8 cellular contexts compared by ENCODE assay signal in the genomic region with DNA sequence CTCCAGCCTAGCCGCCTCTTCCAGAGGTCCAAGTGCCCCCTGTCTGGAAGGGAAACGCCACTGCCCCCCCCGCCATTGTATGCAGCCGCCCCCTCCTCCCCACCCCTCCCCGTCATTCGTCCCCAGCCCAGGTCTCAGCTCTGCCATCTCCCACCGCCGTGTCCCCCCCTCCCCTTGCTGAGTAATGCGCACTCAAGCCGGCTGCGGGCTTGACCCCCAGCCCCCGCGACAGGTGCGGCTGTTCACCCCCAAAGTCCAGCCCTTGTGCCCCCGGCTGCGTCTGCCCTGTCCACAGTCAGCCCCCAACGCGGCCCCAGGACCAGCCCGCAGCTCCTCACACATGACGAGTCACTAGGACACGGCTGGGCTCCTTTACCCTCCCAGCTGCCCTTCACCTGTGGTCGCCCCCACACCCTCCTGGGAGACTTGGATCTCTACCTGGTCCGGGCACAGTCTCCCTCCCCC. TPM values are rescaled to one million over a fixed set of nuclear protein-coding genes. Genes with fewer than 3 reads are reported as not detected.
DNase-seq lines count a peak whose midpoint lies in the region; ATAC-seq, FAIRE-seq and TF ChIP-seq lines count a peak whose summit lies in the region.

No MANE protein-coding gene starts in this region.

- H3K18ac ChIP-seq in H1 (ENCODE audit: extremely low read depth, low read length) = peak overlapping the region; percentile 78

- CTCF ChIA-PET in H1 (lab: Charles Lee; ENCODE audit: partially characterized antibody) = interaction anchor here (0.9 to 1.7 kb wide), 5 partner anchors 23 to 500 kb away, joined by 3 to 14 read pairs (median 4); no protein-coding TSS in a partner anchor

- peak overlapping the region; percentile 39 for H4K91ac ChIP-seq in H1 (replicated peaks; ENCODE audit: insufficient read length, low read length)

- H3K79me2 ChIP-seq in OCI-LY1 (ENCODE audit: insufficient read depth, low read length) (no peaks in the 10 kb centered on the region), H1 (ENCODE audit: control insufficient read depth in 1 of 2, insufficient read depth in 2 of 2, low read length in 2 of 2) (peaks cover 7 to 47% of the 10 kb centered on the region in 2 experiments)

- H3K23ac ChIP-seq in H1 (ENCODE audit: insufficient read length) = no peak overlapping the region

- ATAC-seq in natural killer cell treated with Interleukin-12 subunit alpha and Interleukin-12 subunit beta and Interleukin-15 and Interleukin-18, amount 100 ng/mL, for 72 hours = no peak
- ATAC-seq in GM18867 (IDR thresholded peaks at IDR 0.05; ENCODE audit: unreplicated experiment) = no peak

- no peak for TF ChIP-seq POLR2A in H1 (IDR thresholded peaks at IDR 0.05; ENCODE audit: control extremely low read depth in 1 of 2, low read depth in 2 of 2, low read length in 2 of 2)

- H3K4me3 ChIP-seq in OCI-LY1 (ENCODE audit: low read depth, low read length, poor library complexity, severe bottlenecking) (peak overlapping the region; percentile 54), H1 (ENCODE audit: extremely low read depth in 1 of 4, insufficient read depth in 2 of 4, low read depth in 3 of 4, low read length in 4 of 4) (peak overlapping the region; percentile 59 to 83 (median 74))

- H3K14ac ChIP-seq in H1 (ENCODE audit: insufficient read length) = no peak overlapping the region

- H3K27me3 Mint-ChIP-seq in natural killer cell treated with Interleukin-12 subunit alpha and Interleukin-12 subunit beta and Interleukin-15 and Interleukin-18, amount 100 ng/mL, for 72 hours = peaks cover 33 to 40% of the 10 kb centered on the region in 2 donors

- H2BK15ac ChIP-seq in H1 (ENCODE audit: low read length) = peak overlapping the region; percentile 46; the same call in 1 of the 2 replicates

- H4K8ac ChIP-seq in H1 (ENCODE audit: extremely low read depth, insufficient read depth, low read length) = no peak overlapping the region; the same call in none of the 2 replicates

- no peaks in the 10 kb centered on the region for H3K9me2 ChIP-seq in OCI-LY1 (ENCODE audit: low read depth, low read length)

- no peak overlapping the region for H2AFZ ChIP-seq in OCI-LY1 (ENCODE audit: low read length)
- no peak overlapping the region for H2AFZ ChIP-seq in H1 (ENCODE audit: low read length)

- H3F3A ChIP-seq in OCI-LY1 (ENCODE audit: insufficient read depth, low read length) = no peaks in the 10 kb centered on the region

- TF ChIP-seq CTCF in C4-2B (conservative IDR thresholded peaks at IDR 0.05) (no peak), OCI-LY1 (IDR thresholded peaks at IDR 0.05; ENCODE audit: low read length) (no peak), H1 (IDR thresholded peaks at IDR 0.05; ENCODE audit: control extremely low read depth in 1 of 3, insufficient read depth in 1 of 3, low read depth in 1 of 3, low read length in 3 of 3) (no peak)

- no peaks in the 10 kb centered on the region for H3K36me3 Mint-ChIP-seq in natural killer cell treated with Interleukin-12 subunit alpha and Interleukin-12 subunit beta and Interleukin-15 and Interleukin-18, amount 100 ng/mL, for 72 hours

- H3K9me3 Mint-ChIP-seq in natural killer cell treated with Interleukin-12 subunit alpha and Interleukin-12 subunit beta and Interleukin-15 and Interleukin-18, amount 100 ng/mL, for 72 hours = no peaks in the 10 kb centered on the region

- peaks cover 14 to 16% of the 10 kb centered on the region in 2 donors for H3K4me1 Mint-ChIP-seq in natural killer cell treated with Interleukin-12 subunit alpha and Interleukin-12 subunit beta and Interleukin-15 and Interleukin-18, amount 100 ng/mL, for 72 hours (ENCODE audit: low read depth in 2 of 2)

- DNase-seq in H1 (ENCODE audit: low read depth in 1 of 2, low spot score in 2 of 2) (peak in 1 of 2 experiments; percentile 54), NCI-H187 (lab: John Stamatoyannopoulos, UW) (no peak), cortex of kidney (lab: John Stamatoyannopoulos, UW) (no peak), RKO (ENCODE audit: low spot score) (no peak)
- no peak for DNase-seq in natural killer cell treated with Interleukin-12 subunit alpha and Interleukin-12 subunit beta and Interleukin-15 and Interleukin-18, amount 100 ng/mL, for 72 hours (ENCODE audit: low spot score)

- no peak overlapping the region for H3K4ac ChIP-seq in H1 (replicated peaks; ENCODE audit: insufficient read length, low read depth, low read length)

- 20% methylated on average over 2 of the region's 23 CpGs; no CpG with 5 or more reads in 1 of the 2 experiments for WGBS in H1 (ENCODE audit: extremely low coverage in 1 of 2, insufficient coverage in 1 of 2, insufficient read length in 1 of 2, insufficient replicate concordance in 2 of 2, low coverage in 1 of 2, low lambda C conversion rate in 2 of 2, missing lambda C conversion rate in 1 of 2), 2 experiments

- H2BK5ac ChIP-seq in H1 (ENCODE audit: low read depth, low read length) = peak overlapping the region; percentile 24; the same call in 1 of the 2 replicates

- H3K9ac ChIP-seq in OCI-LY1 (ENCODE audit: low read length) (no peak overlapping the region), H1 (replicated peaks in 1 of 4; ENCODE audit: extremely low read depth in 1 of 4, low read depth in 3 of 4, low read length in 3 of 4) (peak overlapping the region in 2 of 4 experiments; percentile 46 to 51; a peak in 4 of 7 replicates)

- no peak overlapping the region for H3K56ac ChIP-seq in H1 (replicated peaks; ENCODE audit: insufficient read length, low read depth, low read length)

- no peaks in the 10 kb centered on the region for H3K9me3 ChIP-seq in OCI-LY1 (ENCODE audit: low read length)
- no peaks in the 10 kb centered on the region for H3K9me3 ChIP-seq in H1 (ENCODE audit: insufficient read depth in 2 of 2, low read depth in 1 of 2, low read length in 1 of 2)

- POLR2A ChIA-PET in H1 (lab: Charles Lee; ENCODE audit: partially characterized antibody) = interaction anchor here (1.2 to 3.5 kb wide), 6 partner anchors 22 to 188 kb away, joined by 3 to 28 read pairs (median 5); no protein-coding TSS in a partner anchor

- TF ChIP-seq RAD21 in H1 (IDR thresholded peaks at IDR 0.05 in 1 of 2, conservative IDR thresholded peaks at IDR 0.05 in 1 of 2; ENCODE audit: low read depth in 2 of 2, low read length in 2 of 2) = no peak

- no peak overlapping the region for H2BK12ac ChIP-seq in H1 (ENCODE audit: low read depth, low read length)

- H4K20me1 ChIP-seq in OCI-LY1 (ENCODE audit: insufficient read depth, low read length) = no peaks in the 10 kb centered on the region
- peaks cover 2 to 4% of the 10 kb centered on the region in 2 experiments for H4K20me1 ChIP-seq in H1 (replicated peaks in 1 of 2; ENCODE audit: control insufficient read depth in 1 of 2, insufficient read depth in 2 of 2, low read length in 2 of 2)

- peaks cover 9% of the 10 kb centered on the region; the same call in 1 of the 2 replicates for H3K79me1 ChIP-seq in H1 (ENCODE audit: low read depth, low read length)

- H3K27me3 ChIP-seq in OCI-LY1 (ENCODE audit: insufficient read depth, low read length) = no peaks in the 10 kb centered on the region
- peaks cover 0 to 11% (median 7%) of the 10 kb centered on the region in 4 experiments; a peak in 5 of 7 replicates for H3K27me3 ChIP-seq in H1 (replicated peaks in 1 of 4; ENCODE audit: control insufficient read depth in 3 of 4, extremely low read depth in 1 of 4, insufficient read depth in 3 of 4, low read length in 3 of 4)

- TF ChIP-seq EP300 in H1 (IDR thresholded peaks at IDR 0.05; ENCODE audit: borderline replicate concordance in 1 of 2, low read depth in 2 of 2, low read length in 2 of 2) = no peak

- no peak overlapping the region for H3K27ac Mint-ChIP-seq in natural killer cell treated with Interleukin-12 subunit alpha and Interleukin-12 subunit beta and Interleukin-15 and Interleukin-18, amount 100 ng/mL, for 72 hours

- H2BK20ac ChIP-seq in H1 (ENCODE audit: low read length) = no peak overlapping the region

- H2AK5ac ChIP-seq in H1 (ENCODE audit: low read depth, low read length) = no peak overlapping the region

- H3K4me3 Mint-ChIP-seq in natural killer cell treated with Interleukin-12 subunit alpha and Interleukin-12 subunit beta and Interleukin-15 and Interleukin-18, amount 100 ng/mL, for 72 hours = peak overlapping the region; percentile 34

- H3K4me1 ChIP-seq in OCI-LY1 (ENCODE audit: insufficient read depth, low read length, severe bottlenecking) = peaks cover 4% of the 10 kb centered on the region
- peaks cover 5 to 30% (median 19%) of the 10 kb centered on the region in 4 experiments for H3K4me1 ChIP-seq in H1 (replicated peaks in 1 of 4; ENCODE audit: control insufficient read depth in 3 of 4, insufficient read depth in 4 of 4, low read length in 3 of 4)

- FAIRE-seq in H1 (lab: Jason Lieb, UNC) = no peak

- H4K5ac ChIP-seq in H1 (ENCODE audit: insufficient read length, low read depth, low read length) = peak overlapping the region; percentile 26

- no peak overlapping the region for H2BK120ac ChIP-seq in H1 (replicated peaks; ENCODE audit: low read depth, low read length)

- H3K27ac ChIP-seq in C4-2B (peak overlapping the region; percentile 32; the same call in 1 of the 2 replicates), OCI-LY1 (ENCODE audit: low read depth, low read length, poor library complexity, severe bottlenecking) (no peak overlapping the region), H1 (ENCODE audit: low read depth, low read length) (no peak overlapping the region)

- H3K23me2 ChIP-seq in H1 (ENCODE audit: low read depth, low read length) = peaks cover 15% of the 10 kb centered on the region; the same call in 1 of the 2 replicates

- H3K36me3 ChIP-seq in OCI-LY1 (ENCODE audit: insufficient read depth, low read length) (no peaks in the 10 kb centered on the region; the same call in 1 of the 2 replicates), H1 (ENCODE audit: control insufficient read depth in 2 of 4, insufficient read depth in 4 of 4, low read length in 3 of 4) (peaks cover 0 to 19% (median 2%) of the 10 kb centered on the region in 4 experiments; a peak in 2 of 8 replicates)

- H3K4me2 ChIP-seq in OCI-LY1 (ENCODE audit: low read length) (peak overlapping the region; percentile 65), H1 (ENCODE audit: insufficient read depth in 1 of 2, low read depth in 2 of 2, low read length in 2 of 2) (peak overlapping the region; percentile 89 to 97)

TF ChIP-seq in H1, 55 proteins besides CTCF, POLR2A, EP300 and RAD21 (continues in another document):
- no peak for TF ChIP-seq SP2 (IDR thresholded peaks at IDR 0.05; ENCODE audit: low read length)
- TF ChIP-seq KDM4A (IDR thresholded peaks at IDR 0.05; ENCODE audit: low read depth, low read length, severe bottlenecking) = peak; percentile 7

RNA-seq across cellular contexts. Expression of a gene that starts 0.6 kb away (rescaled TPM):
- total RNA-seq in H1 (2021; fragmentation: NEBNext Ultra II Directional; extraction: Animal tissue kit (Norgen Biotek cat#: 25700)) = 106 and 109 TPM in 2 replicates
- 160 and 196 TPM in 2 replicates for polyA plus RNA-seq in H1 (2011; rRNA removed)
- 130 TPM for polyA plus RNA-seq in H1 (2011; cell fraction: cytosol; rRNA removed)
- 137 TPM for polyA plus RNA-seq in H1 (2011; cell fraction: nucleus; rRNA removed)
- polyA plus RNA-seq in H1 (2012, experiment 1 of 2) = 86.5 to 102 TPM (median 91.9 TPM) in 4 replicates
- polyA plus RNA-seq in H1 (2012, experiment 2 of 2) = 82.1 TPM
- polyA plus RNA-seq in H1 (2013, experiment 1 of 2) = 171 TPM
- polyA plus RNA-seq in H1 (2013, experiment 2 of 2) = 188 TPM
- polyA minus RNA-seq in H1 (2011; rRNA and poly(A)+ RNA removed) = 99.0 and 101 TPM in 2 replicates
- 96.7 TPM for polyA minus RNA-seq in H1 (2011; cell fraction: cytosol; rRNA and poly(A)+ RNA removed)
- polyA minus RNA-seq in H1 (2011; cell fraction: nucleus; rRNA and poly(A)+ RNA removed) = 80.6 TPM
- not detected for total RNA-seq in natural killer cell treated with Interleukin-12 subunit alpha and Interleukin-12 subunit beta and Interleukin-15 and Interleukin-18, amount 100 ng/mL, for 72 hours

Comparison
In these comparisons a context has a peak if more than half of its experiments do, and no peak if none do; other contexts are left out.
1. RNA of a gene that starts 0.6 kb away (total RNA-seq): 106 to 109 TPM in H1; not detected in natural killer cell treated with Interleukin-12 subunit alpha and Interleukin-12 subunit beta and Interleukin-15 and Interleukin-18, amount 100 ng/mL, for 72 hours; every median in the first group is over 100 times any median in the second.